19 cellular contexts compared by ENCODE assay signal in the genomic region with DNA sequence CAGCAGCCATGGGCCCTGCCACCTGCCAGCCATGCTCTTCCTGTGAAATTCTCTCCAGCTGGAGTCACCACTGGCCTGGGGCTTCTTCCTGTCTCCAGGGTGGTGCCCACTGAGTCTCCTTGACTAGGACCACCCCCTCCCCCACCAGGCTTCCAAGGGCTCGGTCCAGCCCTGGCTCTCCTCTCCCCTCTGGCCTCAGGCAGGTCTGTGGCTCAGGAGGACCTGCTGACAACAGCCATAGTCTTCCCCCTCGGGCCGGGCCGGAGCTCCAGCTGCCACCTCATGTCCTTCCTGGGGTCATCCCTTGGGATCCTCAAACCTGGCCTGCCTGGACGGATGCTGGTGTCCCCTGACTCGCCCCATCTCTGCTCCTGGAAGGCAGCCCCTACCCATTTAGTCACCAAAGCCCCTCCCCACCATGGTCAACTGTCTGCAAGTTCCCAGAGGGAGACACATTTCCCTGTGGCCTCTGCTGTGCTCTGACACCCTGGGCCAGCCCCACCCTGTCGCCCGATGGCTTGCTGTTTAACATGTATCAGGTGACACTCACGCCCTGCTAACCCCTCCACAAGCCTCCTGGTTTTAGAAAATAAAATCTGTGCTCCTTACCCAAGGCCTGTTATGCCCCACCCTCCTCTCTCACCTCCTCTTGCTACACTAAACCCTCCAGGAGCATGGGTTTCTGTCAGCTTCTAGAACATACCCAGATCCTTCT.
"Had no signal": no experiment of that assay in that cellular context is flagged by ENCODE, and none has a peak within 500 bp of the region (broad histone marks: within the 10 kb centered on the region; RNA-seq: fewer than 3 reads in every experiment).

No MANE protein-coding gene starts in this region.

- H3K4me1 Mint-ChIP-seq: mesothelial cell of epicardium; stimulated activated effector memory CD8-positive, alpha-beta T cell treated with anti-CD3 and anti-CD28 coated beads, Interleukin-12 subunit alpha, Interleukin-12 subunit beta, amount 100 ng/mL, for 72 hours; WTC11 had no signal

- H3K27me3 Mint-ChIP-seq: natural killer cell treated with Interleukin-12 subunit alpha and Interleukin-12 subunit beta and Interleukin-15 and Interleukin-18, amount 100 ng/mL, for 72 hours had no signal

- H3K9me3 Mint-ChIP-seq: activated CD4-positive, alpha-beta memory T cell treated with anti-CD3 and anti-CD28 coated beads for 36 hours; activated naive CD4-positive, alpha-beta T cell treated with anti-CD3 and anti-CD28 coated beads, Interleukin-2, amount 50 U/mL, for 72 hours; activated T-helper 1 cell treated with anti-CD3 and anti-CD28 coated beads, Interleukin-12 subunit alpha, Interleukin-12 subunit beta, Interleukin-2, Interleukin-4 antibody, amounts not matched to agents 30 ng/mL and 10 ng/mL and 1 ng/mL, durations not matched to agents 14 hours and 24 hours and 36 hours; effector memory CD8-positive, alpha-beta T cell; mesothelial cell of epicardium; natural killer cell treated with Interleukin-12 subunit alpha and Interleukin-12 subunit beta and Interleukin-15 and Interleukin-18, amount 100 ng/mL, for 72 hours; stimulated activated effector memory CD8-positive, alpha-beta T cell treated with anti-CD3 and anti-CD28 coated beads, Interleukin-12 subunit alpha, Interleukin-12 subunit beta, amount 100 ng/mL, for 72 hours; T-helper 2 cell treated with Interferon-gamma antibody and Interleukin-4, amounts not matched to agents 5 μg/mL and 100 μg/mL, for 36 hours; WTC11 had no signal

- DNase-seq: activated CD4-positive, alpha-beta memory T cell treated with anti-CD3 and anti-CD28 coated beads for 36 hours; activated CD4-positive, alpha-beta T cell treated with anti-CD3 and anti-CD28 coated beads for 36 hours; activated gamma-delta T cell treated with Interleukin-2 at 50 U/mL for 16 hours; activated T-cell treated with anti-CD3 and anti-CD28 coated beads for 4 hours; amniotic stem cell; effector memory CD8-positive, alpha-beta T cell; left colon; ovary; right cardiac atrium; stimulated activated CD4-positive, alpha-beta T cell treated with anti-CD3 and anti-CD28 coated beads, Interleukin-4, amount 100 ng/mL, for 1 hour; upper lobe of right lung had no signal

- ATAC-seq: activated CD4-positive, alpha-beta T cell treated with anti-CD3 and anti-CD28 coated beads for 36 hours; activated naive CD4-positive, alpha-beta T cell treated with anti-CD3 and anti-CD28 coated beads, Interleukin-2, amount 50 U/mL, for 72 hours; effector memory CD8-positive, alpha-beta T cell; left colon; natural killer cell treated with Interleukin-12 subunit alpha and Interleukin-12 subunit beta and Interleukin-15 and Interleukin-18, amount 100 ng/mL, for 72 hours; psoas muscle; right cardiac atrium; stimulated activated effector memory CD8-positive, alpha-beta T cell treated with anti-CD3 and anti-CD28 coated beads, Interleukin-12 subunit alpha, Interleukin-12 subunit beta, amount 100 ng/mL, for 72 hours; upper lobe of right lung; WTC11 had no signal

- H3K36me3 Mint-ChIP-seq: activated CD4-positive, alpha-beta memory T cell treated with anti-CD3 and anti-CD28 coated beads for 36 hours; activated naive CD4-positive, alpha-beta T cell treated with anti-CD3 and anti-CD28 coated beads, Interleukin-2, amount 50 U/mL, for 72 hours; mesothelial cell of epicardium; natural killer cell treated with Interleukin-12 subunit alpha and Interleukin-12 subunit beta and Interleukin-15 and Interleukin-18, amount 100 ng/mL, for 72 hours; stimulated activated effector memory CD8-positive, alpha-beta T cell treated with anti-CD3 and anti-CD28 coated beads, Interleukin-12 subunit alpha, Interleukin-12 subunit beta, amount 100 ng/mL, for 72 hours; WTC11 had no signal

- H3K4me3 Mint-ChIP-seq: activated CD4-positive, alpha-beta memory T cell treated with anti-CD3 and anti-CD28 coated beads for 36 hours; activated CD4-positive, alpha-beta T cell treated with anti-CD3 and anti-CD28 coated beads for 36 hours; activated T-helper 1 cell treated with anti-CD3 and anti-CD28 coated beads, Interleukin-12 subunit alpha, Interleukin-12 subunit beta, Interleukin-2, Interleukin-4 antibody, amounts not matched to agents 30 ng/mL and 10 ng/mL and 1 ng/mL, durations not matched to agents 14 hours and 24 hours and 36 hours; effector memory CD8-positive, alpha-beta T cell; mesothelial cell of epicardium; natural killer cell treated with Interleukin-12 subunit alpha and Interleukin-12 subunit beta and Interleukin-15 and Interleukin-18, amount 100 ng/mL, for 72 hours; stimulated activated effector memory CD8-positive, alpha-beta T cell treated with anti-CD3 and anti-CD28 coated beads, Interleukin-12 subunit alpha, Interleukin-12 subunit beta, amount 100 ng/mL, for 72 hours; T-helper 2 cell treated with Interferon-gamma antibody and Interleukin-4, amounts not matched to agents 5 μg/mL and 100 μg/mL, for 36 hours; WTC11 had no signal

- H3K27ac Mint-ChIP-seq: activated CD4-positive, alpha-beta memory T cell treated with anti-CD3 and anti-CD28 coated beads for 36 hours; activated CD4-positive, alpha-beta T cell treated with anti-CD3 and anti-CD28 coated beads for 36 hours; activated T-helper 1 cell treated with anti-CD3 and anti-CD28 coated beads, Interleukin-12 subunit alpha, Interleukin-12 subunit beta, Interleukin-2, Interleukin-4 antibody, amounts not matched to agents 30 ng/mL and 10 ng/mL and 1 ng/mL, durations not matched to agents 14 hours and 24 hours and 36 hours; effector memory CD8-positive, alpha-beta T cell; mesothelial cell of epicardium; natural killer cell treated with Interleukin-12 subunit alpha and Interleukin-12 subunit beta and Interleukin-15 and Interleukin-18, amount 100 ng/mL, for 72 hours; T-helper 2 cell treated with Interferon-gamma antibody and Interleukin-4, amounts not matched to agents 5 μg/mL and 100 μg/mL, for 36 hours; WTC11 had no signal
